Comparison of ENCODE assay signal across 1 cellular context in genomic region chr20:6123650-6124014, GRCh38.
A peak's percentile ranks its signal among the peaks of the same experiment; 100 is the strongest.
TF ChIP-seq lines count a peak whose summit lies in the region.

No MANE protein-coding gene starts in this region.

TF ChIP-seq in HepG2, 621 proteins besides CTCF, POLR2A, EP300 and RAD21 (continued from another document and continues in another):
- TF ChIP-seq ZBTB49 (CRISPR knock-in tag; IDR thresholded peaks at IDR 0.05; ENCODE audit: borderline replicate concordance): no peak
- TF ChIP-seq E2F5 (CRISPR knock-in tag; conservative IDR thresholded peaks at IDR 0.05): no peak
- TF ChIP-seq SOX13 (IDR thresholded peaks at IDR 0.05): no peak
- peak in 1 of 2 experiments; percentile 81; a peak in 2 of 4 replicates for TF ChIP-seq SOX13 (CRISPR knock-in tag; conservative IDR thresholded peaks at IDR 0.05 in 1 of 2, IDR thresholded peaks at IDR 0.05 in 1 of 2)
- 0 out of 2 replicates have a peak, but pooled peaks have one; percentile 24 for TF ChIP-seq NFYC (CRISPR knock-in tag; IDR thresholded peaks at IDR 0.05)
- TF ChIP-seq U2AF1 (optimal IDR thresholded peaks at IDR 0.05; ENCODE audit: low read depth, low read length): no peak
- TF ChIP-seq ZNF383 (CRISPR knock-in tag; IDR thresholded peaks at IDR 0.05; ENCODE audit: borderline replicate concordance): no peak
- no peak for TF ChIP-seq RORA (CRISPR knock-in tag; IDR thresholded peaks at IDR 0.05)
- TF ChIP-seq, protein P1, sequence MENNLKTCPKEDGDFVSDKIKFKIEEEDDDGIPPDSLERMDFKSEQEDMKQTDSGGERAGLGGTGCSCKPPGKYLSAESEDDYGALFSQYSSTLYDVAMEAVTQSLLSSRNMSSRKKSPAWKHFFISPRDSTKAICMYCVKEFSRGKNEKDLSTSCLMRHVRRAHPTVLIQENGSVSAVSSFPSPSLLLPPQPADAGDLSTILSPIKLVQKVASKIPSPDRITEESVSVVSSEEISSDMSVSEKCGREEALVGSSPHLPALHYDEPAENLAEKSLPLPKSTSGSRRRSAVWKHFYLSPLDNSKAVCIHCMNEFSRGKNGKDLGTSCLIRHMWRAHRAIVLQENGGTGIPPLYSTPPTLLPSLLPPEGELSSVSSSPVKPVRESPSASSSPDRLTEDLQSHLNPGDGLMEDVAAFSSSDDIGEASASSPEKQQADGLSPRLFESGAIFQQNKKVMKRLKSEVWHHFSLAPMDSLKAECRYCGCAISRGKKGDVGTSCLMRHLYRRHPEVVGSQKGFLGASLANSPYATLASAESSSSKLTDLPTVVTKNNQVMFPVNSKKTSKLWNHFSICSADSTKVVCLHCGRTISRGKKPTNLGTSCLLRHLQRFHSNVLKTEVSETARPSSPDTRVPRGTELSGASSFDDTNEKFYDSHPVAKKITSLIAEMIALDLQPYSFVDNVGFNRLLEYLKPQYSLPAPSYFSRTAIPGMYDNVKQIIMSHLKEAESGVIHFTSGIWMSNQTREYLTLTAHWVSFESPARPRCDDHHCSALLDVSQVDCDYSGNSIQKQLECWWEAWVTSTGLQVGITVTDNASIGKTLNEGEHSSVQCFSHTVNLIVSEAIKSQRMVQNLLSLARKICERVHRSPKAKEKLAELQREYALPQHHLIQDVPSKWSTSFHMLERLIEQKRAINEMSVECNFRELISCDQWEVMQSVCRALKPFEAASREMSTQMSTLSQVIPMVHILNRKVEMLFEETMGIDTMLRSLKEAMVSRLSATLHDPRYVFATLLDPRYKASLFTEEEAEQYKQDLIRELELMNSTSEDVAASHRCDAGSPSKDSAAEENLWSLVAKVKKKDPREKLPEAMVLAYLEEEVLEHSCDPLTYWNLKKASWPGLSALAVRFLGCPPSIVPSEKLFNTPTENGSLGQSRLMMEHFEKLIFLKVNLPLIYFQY (CRISPR knock-in tag; IDR thresholded peaks at IDR 0.05; ENCODE audit: borderline replicate concordance): no peak
- TF ChIP-seq CHD4 (IDR thresholded peaks at IDR 0.05; ENCODE audit: borderline replicate concordance, low read length): peak; percentile 94
- TF ChIP-seq ZNF20 (CRISPR knock-in tag; IDR thresholded peaks at IDR 0.05): 0 out of 2 replicates have a peak, but pooled peaks have one; percentile 2
- TF ChIP-seq TGIF2 (CRISPR knock-in tag; IDR thresholded peaks at IDR 0.05): no peak; the same call in 1 of the 2 replicates
- no peak for TF ChIP-seq ZNF614 (CRISPR knock-in tag; IDR thresholded peaks at IDR 0.05; ENCODE audit: borderline replicate concordance)
- TF ChIP-seq, protein P2, sequence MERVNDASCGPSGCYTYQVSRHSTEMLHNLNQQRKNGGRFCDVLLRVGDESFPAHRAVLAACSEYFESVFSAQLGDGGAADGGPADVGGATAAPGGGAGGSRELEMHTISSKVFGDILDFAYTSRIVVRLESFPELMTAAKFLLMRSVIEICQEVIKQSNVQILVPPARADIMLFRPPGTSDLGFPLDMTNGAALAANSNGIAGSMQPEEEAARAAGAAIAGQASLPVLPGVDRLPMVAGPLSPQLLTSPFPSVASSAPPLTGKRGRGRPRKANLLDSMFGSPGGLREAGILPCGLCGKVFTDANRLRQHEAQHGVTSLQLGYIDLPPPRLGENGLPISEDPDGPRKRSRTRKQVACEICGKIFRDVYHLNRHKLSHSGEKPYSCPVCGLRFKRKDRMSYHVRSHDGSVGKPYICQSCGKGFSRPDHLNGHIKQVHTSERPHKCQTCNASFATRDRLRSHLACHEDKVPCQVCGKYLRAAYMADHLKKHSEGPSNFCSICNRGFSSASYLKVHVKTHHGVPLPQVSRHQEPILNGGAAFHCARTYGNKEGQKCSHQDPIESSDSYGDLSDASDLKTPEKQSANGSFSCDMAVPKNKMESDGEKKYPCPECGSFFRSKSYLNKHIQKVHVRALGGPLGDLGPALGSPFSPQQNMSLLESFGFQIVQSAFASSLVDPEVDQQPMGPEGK (CRISPR knock-in tag; IDR thresholded peaks at IDR 0.05): peak; percentile 79; the same call in 1 of the 2 replicates
- peak; percentile 87; the same call in 1 of the 2 replicates for TF ChIP-seq FOXM1 (CRISPR knock-in tag; IDR thresholded peaks at IDR 0.05)
- TF ChIP-seq CSRNP2 (CRISPR knock-in tag; conservative IDR thresholded peaks at IDR 0.05; ENCODE audit: low read depth): no peak
- TF ChIP-seq ZKSCAN8 (CRISPR knock-in tag; IDR thresholded peaks at IDR 0.05; ENCODE audit: borderline replicate concordance): no peak
- peak; percentile 63; the same call in 1 of the 2 replicates for TF ChIP-seq SP140L (CRISPR knock-in tag; IDR thresholded peaks at IDR 0.05; ENCODE audit: borderline replicate concordance)
- no peak for TF ChIP-seq PLRG1 (conservative IDR thresholded peaks at IDR 0.05)
- TF ChIP-seq REST (IDR thresholded peaks at IDR 0.05; ENCODE audit: borderline replicate concordance in 1 of 2, low read depth in 1 of 2, low read length in 2 of 2): peak in 1 of 2 experiments; percentile 40; a peak in 1 of 4 replicates
- no peak for TF ChIP-seq ZNF891 (CRISPR knock-in tag; IDR thresholded peaks at IDR 0.05)
- TF ChIP-seq CREM (IDR thresholded peaks at IDR 0.05): 0 out of 2 replicates have a peak, but pooled peaks have one; percentile 10
- TF ChIP-seq CREM (CRISPR knock-in tag; IDR thresholded peaks at IDR 0.05): no peak
- TF ChIP-seq NR3C1 (CRISPR knock-in tag; IDR thresholded peaks at IDR 0.05): no peak
- TF ChIP-seq, protein P3, sequence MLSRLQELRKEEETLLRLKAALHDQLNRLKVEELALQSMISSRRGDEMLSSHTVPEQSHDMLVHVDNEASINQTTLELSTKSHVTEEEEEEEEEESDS (CRISPR knock-in tag; IDR thresholded peaks at IDR 0.05; ENCODE audit: borderline replicate concordance): 0 out of 2 replicates have a peak, but pooled peaks have one; percentile 16
- no peak for TF ChIP-seq THAP8 (CRISPR knock-in tag; IDR thresholded peaks at IDR 0.05; ENCODE audit: borderline replicate concordance)
- TF ChIP-seq, protein P4, sequence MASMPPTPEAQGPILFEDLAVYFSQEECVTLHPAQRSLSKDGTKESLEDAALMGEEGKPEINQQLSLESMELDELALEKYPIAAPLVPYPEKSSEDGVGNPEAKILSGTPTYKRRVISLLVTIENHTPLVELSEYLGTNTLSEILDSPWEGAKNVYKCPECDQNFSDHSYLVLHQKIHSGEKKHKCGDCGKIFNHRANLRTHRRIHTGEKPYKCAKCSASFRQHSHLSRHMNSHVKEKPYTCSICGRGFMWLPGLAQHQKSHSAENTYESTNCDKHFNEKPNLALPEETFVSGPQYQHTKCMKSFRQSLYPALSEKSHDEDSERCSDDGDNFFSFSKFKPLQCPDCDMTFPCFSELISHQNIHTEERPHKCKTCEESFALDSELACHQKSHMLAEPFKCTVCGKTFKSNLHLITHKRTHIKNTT (CRISPR knock-in tag; IDR thresholded peaks at IDR 0.05): no peak
- no peak for TF ChIP-seq MBD4 (IDR thresholded peaks at IDR 0.05; ENCODE audit: borderline replicate concordance, low read length)
- TF ChIP-seq MXD1 (CRISPR knock-in tag; IDR thresholded peaks at IDR 0.05): no peak
- TF ChIP-seq, protein P5, sequence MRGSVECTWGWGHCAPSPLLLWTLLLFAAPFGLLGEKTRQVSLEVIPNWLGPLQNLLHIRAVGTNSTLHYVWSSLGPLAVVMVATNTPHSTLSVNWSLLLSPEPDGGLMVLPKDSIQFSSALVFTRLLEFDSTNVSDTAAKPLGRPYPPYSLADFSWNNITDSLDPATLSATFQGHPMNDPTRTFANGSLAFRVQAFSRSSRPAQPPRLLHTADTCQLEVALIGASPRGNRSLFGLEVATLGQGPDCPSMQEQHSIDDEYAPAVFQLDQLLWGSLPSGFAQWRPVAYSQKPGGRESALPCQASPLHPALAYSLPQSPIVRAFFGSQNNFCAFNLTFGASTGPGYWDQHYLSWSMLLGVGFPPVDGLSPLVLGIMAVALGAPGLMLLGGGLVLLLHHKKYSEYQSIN (CRISPR knock-in tag; IDR thresholded peaks at IDR 0.05; ENCODE audit: borderline replicate concordance): no peak
- no peak for TF ChIP-seq ZNF30 (CRISPR knock-in tag; IDR thresholded peaks at IDR 0.05)
- TF ChIP-seq KDM6A (CRISPR knock-in tag; IDR thresholded peaks at IDR 0.05; ENCODE audit: low read depth): no peak
- peak; percentile 32; the same call in 1 of the 2 replicates for TF ChIP-seq SAP130 (CRISPR knock-in tag; IDR thresholded peaks at IDR 0.05; ENCODE audit: low read depth)
- TF ChIP-seq ZFP36L1 (CRISPR knock-in tag; IDR thresholded peaks at IDR 0.05): no peak
- TF ChIP-seq PRMT3 (CRISPR knock-in tag; IDR thresholded peaks at IDR 0.05; ENCODE audit: borderline replicate concordance, low read depth): no peak
- TF ChIP-seq ZNF790 (CRISPR knock-in tag; IDR thresholded peaks at IDR 0.05; ENCODE audit: borderline replicate concordance): no peak
- TF ChIP-seq ZNF580 (CRISPR knock-in tag; IDR thresholded peaks at IDR 0.05; ENCODE audit: borderline replicate concordance, low read depth): no peak
- TF ChIP-seq RFXAP (CRISPR knock-in tag; IDR thresholded peaks at IDR 0.05; ENCODE audit: borderline replicate concordance): 0 out of 2 replicates have a peak, but pooled peaks have one; percentile 10
- no peak for TF ChIP-seq MYPOP (CRISPR knock-in tag; IDR thresholded peaks at IDR 0.05)
- 0 out of 2 replicates have a peak, but pooled peaks have one; percentile 22 for TF ChIP-seq GATAD1 (CRISPR knock-in tag; IDR thresholded peaks at IDR 0.05)
